1 cellular context compared by ENCODE assay signal in genomic region chr10:71933651-71934050, GRCh38.
TF ChIP-seq lines count a peak whose summit lies in the region.

No MANE protein-coding gene starts in this region.

TF ChIP-seq in HepG2, 621 proteins besides CTCF, POLR2A, EP300 and RAD21 (continued from another document):
- no peak for TF ChIP-seq MAX (IDR thresholded peaks at IDR 0.05)
- no peak for TF ChIP-seq TARDBP (CRISPR knock-in tag; IDR thresholded peaks at IDR 0.05)
